Comparison of ENCODE assay signal across 24 cellular contexts in genomic region chr10:96912405-96912804, GRCh38.
"Had no signal": no experiment of that assay in that cellular context is flagged by ENCODE, and none has a peak within 500 bp of the region (broad histone marks: within the 10 kb centered on the region; RNA-seq: fewer than 3 reads in every experiment).

No MANE protein-coding gene starts in this region.

- H3K27ac Mint-ChIP-seq: activated CD8-positive, alpha-beta memory T cell treated with anti-CD3 and anti-CD28 coated beads, Interleukin-2, amount 10 ng/mL, durations not matched to agents 7 days and 5 days; activated naive CD8-positive, alpha-beta T cell treated with anti-CD3 and anti-CD28 coated beads, Interleukin-2, amount 50 U/mL, for 24 hours; activated T-cell treated with anti-CD3 and anti-CD28 coated beads, Interleukin-2, amount 50 U/mL, for 24 hours had no signal

- H3K4me3 Mint-ChIP-seq: activated CD8-positive, alpha-beta memory T cell treated with anti-CD3 and anti-CD28 coated beads, Interleukin-2, amount 10 ng/mL, durations not matched to agents 7 days and 5 days; activated naive CD8-positive, alpha-beta T cell treated with anti-CD3 and anti-CD28 coated beads, Interleukin-2, amount 50 U/mL, for 24 hours; activated T-cell treated with anti-CD3 and anti-CD28 coated beads, Interleukin-2, amount 50 U/mL, for 24 hours; brain had no signal

- H3K9me3 Mint-ChIP-seq: activated naive CD8-positive, alpha-beta T cell treated with anti-CD3 and anti-CD28 coated beads, Interleukin-2, amount 50 U/mL, for 24 hours; activated T-cell treated with anti-CD3 and anti-CD28 coated beads, Interleukin-2, amount 50 U/mL, for 24 hours; brain had no signal

- H3K27me3 Mint-ChIP-seq: activated CD8-positive, alpha-beta memory T cell treated with anti-CD3 and anti-CD28 coated beads, Interleukin-2, amount 10 ng/mL, durations not matched to agents 7 days and 5 days; activated naive CD8-positive, alpha-beta T cell treated with anti-CD3 and anti-CD28 coated beads, Interleukin-2, amount 50 U/mL, for 24 hours; activated T-cell treated with anti-CD3 and anti-CD28 coated beads, Interleukin-2, amount 50 U/mL, for 24 hours; brain had no signal

- H3K27ac ChIP-seq: WERI-Rb-1 had no signal

- H3K4me3 ChIP-seq: MG63 had no signal

- DNase-seq: activated CD4-positive, alpha-beta T cell treated with anti-CD3 and anti-CD28 coated beads for 48 hours; activated CD4-positive, alpha-beta T cell treated with anti-CD3 and anti-CD28 coated beads, Interleukin-2, amount 50 U/mL, for 48 hours; activated CD4-positive, CD25-positive, alpha-beta regulatory T cell treated with anti-CD3 and anti-CD28 coated beads, Interleukin-2, amount 50 U/mL, for 72 hours; activated CD8-positive, alpha-beta memory T cell treated with anti-CD3 and anti-CD28 coated beads, Interleukin-2, amount 10 ng/mL, durations not matched to agents 7 days and 5 days; activated effector memory CD4-positive, alpha-beta T cell treated with anti-CD3 and anti-CD28 coated beads, Interleukin-2, amount 50 U/mL, for 16 hours; activated naive CD4-positive, alpha-beta T cell treated with Interleukin-2 at 50 U/mL for 16 hours; activated naive CD8-positive, alpha-beta T cell treated with anti-CD3 and anti-CD28 coated beads, Interleukin-2, amount 50 U/mL, for 24 hours; activated T-cell treated with anti-CD3 and anti-CD28 coated beads, Interleukin-2, amount 50 U/mL, for 24 hours; amygdala; MG63; MV-4-11; NCI-H1092 treated with DMSO at 0.1 percent for 48 hours; NCI-H1417 treated with DMSO at 0.1 percent for 48 hours; NCI-H1694; NCI-H2029; NCI-H2107; NCI-H345; NCI-H510A; NCI-H526 treated with DMSO at 0.1 percent for 48 hours; SIG-M5; T-helper 2 cell; WERI-Rb-1 had no signal

- ATAC-seq: activated CD8-positive, alpha-beta memory T cell treated with anti-CD3 and anti-CD28 coated beads, Interleukin-2, amount 10 ng/mL, durations not matched to agents 7 days and 5 days; activated naive CD4-positive, alpha-beta T cell treated with anti-CD3 and anti-CD28 coated beads, Interleukin-2, amount 50 U/mL, for 72 hours; activated naive CD8-positive, alpha-beta T cell treated with anti-CD3 and anti-CD28 coated beads, Interleukin-2, amount 50 U/mL, for 24 hours had no signal

- H3K9me3 ChIP-seq: MG63 had no signal
